ENCODE assay signal across 3 cellular contexts in the genomic region with DNA sequence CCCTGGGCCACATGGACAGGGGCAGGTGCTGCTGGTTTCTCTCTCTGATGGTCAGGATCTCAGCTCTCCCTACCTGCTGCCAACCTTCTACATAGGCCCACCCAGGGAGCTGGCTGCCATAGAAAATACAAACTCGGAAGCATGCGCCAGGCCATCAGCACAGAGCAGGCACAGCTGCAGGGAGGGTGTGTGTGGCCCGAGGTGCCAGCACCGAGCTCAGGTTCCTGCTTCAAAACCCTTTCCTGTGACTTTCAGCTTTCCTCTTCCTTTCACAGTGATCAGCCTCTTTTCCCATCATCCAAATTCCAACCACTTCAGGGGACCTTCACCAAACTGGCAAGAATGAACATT.
TF ChIP-seq lines count a peak whose summit lies in the region.

No MANE protein-coding gene starts in this region.

TF ChIP-seq in SK-N-SH treated with all-trans-retinoic acid at 6 μM for 48 hours, 23 proteins besides CTCF, POLR2A, EP300 and RAD21:
- TF ChIP-seq, protein P1, sequence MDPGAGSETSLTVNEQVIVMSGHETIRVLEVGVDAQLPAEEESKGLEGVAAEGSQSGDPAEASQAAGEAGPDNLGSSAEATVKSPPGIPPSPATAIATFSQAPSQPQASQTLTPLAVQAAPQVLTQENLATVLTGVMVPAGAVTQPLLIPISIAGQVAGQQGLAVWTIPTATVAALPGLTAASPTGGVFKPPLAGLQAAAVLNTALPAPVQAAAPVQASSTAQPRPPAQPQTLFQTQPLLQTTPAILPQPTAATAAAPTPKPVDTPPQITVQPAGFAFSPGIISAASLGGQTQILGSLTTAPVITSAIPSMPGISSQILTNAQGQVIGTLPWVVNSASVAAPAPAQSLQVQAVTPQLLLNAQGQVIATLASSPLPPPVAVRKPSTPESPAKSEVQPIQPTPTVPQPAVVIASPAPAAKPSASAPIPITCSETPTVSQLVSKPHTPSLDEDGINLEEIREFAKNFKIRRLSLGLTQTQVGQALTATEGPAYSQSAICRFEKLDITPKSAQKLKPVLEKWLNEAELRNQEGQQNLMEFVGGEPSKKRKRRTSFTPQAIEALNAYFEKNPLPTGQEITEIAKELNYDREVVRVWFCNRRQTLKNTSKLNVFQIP (CRISPR knock-in tag; IDR thresholded peaks at IDR 0.05; ENCODE audit: borderline replicate concordance, low read depth) = no peak
- TF ChIP-seq ZFP3 (CRISPR knock-in tag; IDR thresholded peaks at IDR 0.05) = peak; percentile 81

TF ChIP-seq in SK-N-SH, 30 proteins besides CTCF, POLR2A, EP300 and RAD21:
- TF ChIP-seq POLR2AphosphoS5 (IDR thresholded peaks at IDR 0.05; ENCODE audit: low read depth, low read length) (no peak), NRF1 (IDR thresholded peaks at IDR 0.05; ENCODE audit: low read depth, low read length) (no peak), TEAD4 (IDR thresholded peaks at IDR 0.05; ENCODE audit: borderline replicate concordance, insufficient read depth) (no peak), GATA2 (CRISPR knock-in tag; IDR thresholded peaks at IDR 0.05) (no peak), RFX5 (IDR thresholded peaks at IDR 0.05; ENCODE audit: low read length) (no peak), FOXM1 (IDR thresholded peaks at IDR 0.05; ENCODE audit: low read depth) (no peak), YY1 (IDR thresholded peaks at IDR 0.05; ENCODE audit: low read depth) (no peak), SMC3 (IDR thresholded peaks at IDR 0.05; ENCODE audit: low read depth, low read length) (no peak), FOSL2 (IDR thresholded peaks at IDR 0.05; ENCODE audit: borderline replicate concordance, low read depth) (no peak), TCF12 (IDR thresholded peaks at IDR 0.05) (no peak)
- TF ChIP-seq, protein P2, sequence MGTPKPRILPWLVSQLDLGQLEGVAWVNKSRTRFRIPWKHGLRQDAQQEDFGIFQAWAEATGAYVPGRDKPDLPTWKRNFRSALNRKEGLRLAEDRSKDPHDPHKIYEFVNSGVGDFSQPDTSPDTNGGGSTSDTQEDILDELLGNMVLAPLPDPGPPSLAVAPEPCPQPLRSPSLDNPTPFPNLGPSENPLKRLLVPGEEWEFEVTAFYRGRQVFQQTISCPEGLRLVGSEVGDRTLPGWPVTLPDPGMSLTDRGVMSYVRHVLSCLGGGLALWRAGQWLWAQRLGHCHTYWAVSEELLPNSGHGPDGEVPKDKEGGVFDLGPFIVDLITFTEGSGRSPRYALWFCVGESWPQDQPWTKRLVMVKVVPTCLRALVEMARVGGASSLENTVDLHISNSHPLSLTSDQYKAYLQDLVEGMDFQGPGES (IDR thresholded peaks at IDR 0.05; ENCODE audit: low read depth, low read length) = no peak
- TF ChIP-seq, protein P3, sequence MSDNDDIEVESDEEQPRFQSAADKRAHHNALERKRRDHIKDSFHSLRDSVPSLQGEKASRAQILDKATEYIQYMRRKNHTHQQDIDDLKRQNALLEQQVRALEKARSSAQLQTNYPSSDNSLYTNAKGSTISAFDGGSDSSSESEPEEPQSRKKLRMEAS (IDR thresholded peaks at IDR 0.05; ENCODE audit: low read depth) = no peak
- TF ChIP-seq, protein P4, sequence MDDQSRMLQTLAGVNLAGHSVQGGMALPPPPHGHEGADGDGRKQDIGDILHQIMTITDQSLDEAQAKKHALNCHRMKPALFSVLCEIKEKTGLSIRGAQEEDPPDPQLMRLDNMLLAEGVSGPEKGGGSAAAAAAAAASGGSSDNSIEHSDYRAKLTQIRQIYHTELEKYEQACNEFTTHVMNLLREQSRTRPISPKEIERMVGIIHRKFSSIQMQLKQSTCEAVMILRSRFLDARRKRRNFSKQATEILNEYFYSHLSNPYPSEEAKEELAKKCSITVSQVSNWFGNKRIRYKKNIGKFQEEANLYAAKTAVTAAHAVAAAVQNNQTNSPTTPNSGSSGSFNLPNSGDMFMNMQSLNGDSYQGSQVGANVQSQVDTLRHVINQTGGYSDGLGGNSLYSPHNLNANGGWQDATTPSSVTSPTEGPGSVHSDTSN (IDR thresholded peaks at IDR 0.05) = no peak

TF ChIP-seq in IMR-90, 13 proteins besides CTCF, POLR2A, EP300 and RAD21:
- TF ChIP-seq CEBPB (IDR thresholded peaks at IDR 0.05; ENCODE audit: low read depth, low read length) (no peak), BHLHE40 (IDR thresholded peaks at IDR 0.05; ENCODE audit: low read depth, low read length) (no peak), MAZ (IDR thresholded peaks at IDR 0.05; ENCODE audit: borderline replicate concordance, low read depth, low read length) (no peak), RFX5 (IDR thresholded peaks at IDR 0.05; ENCODE audit: low read depth, low read length) (no peak), MAFK (IDR thresholded peaks at IDR 0.05; ENCODE audit: low read depth, low read length) (no peak), FOS (IDR thresholded peaks at IDR 0.05; ENCODE audit: low read depth, low read length) (no peak), MXI1 (IDR thresholded peaks at IDR 0.05; ENCODE audit: borderline replicate concordance, low read depth, low read length) (no peak), CHD1 (IDR thresholded peaks at IDR 0.05; ENCODE audit: low read depth, low read length) (no peak), SMC3 (IDR thresholded peaks at IDR 0.05; ENCODE audit: low read depth, low read length) (no peak), RCOR1 (IDR thresholded peaks at IDR 0.05; ENCODE audit: insufficient replicate concordance, low read length) (no peak), NFE2L2 (IDR thresholded peaks at IDR 0.05; ENCODE audit: low read depth, low read length) (no peak)
- TF ChIP-seq, protein P5, sequence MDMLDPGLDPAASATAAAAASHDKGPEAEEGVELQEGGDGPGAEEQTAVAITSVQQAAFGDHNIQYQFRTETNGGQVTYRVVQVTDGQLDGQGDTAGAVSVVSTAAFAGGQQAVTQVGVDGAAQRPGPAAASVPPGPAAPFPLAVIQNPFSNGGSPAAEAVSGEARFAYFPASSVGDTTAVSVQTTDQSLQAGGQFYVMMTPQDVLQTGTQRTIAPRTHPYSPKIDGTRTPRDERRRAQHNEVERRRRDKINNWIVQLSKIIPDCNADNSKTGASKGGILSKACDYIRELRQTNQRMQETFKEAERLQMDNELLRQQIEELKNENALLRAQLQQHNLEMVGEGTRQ (IDR thresholded peaks at IDR 0.05; ENCODE audit: low read depth, low read length) = no peak
- TF ChIP-seq, protein P6, sequence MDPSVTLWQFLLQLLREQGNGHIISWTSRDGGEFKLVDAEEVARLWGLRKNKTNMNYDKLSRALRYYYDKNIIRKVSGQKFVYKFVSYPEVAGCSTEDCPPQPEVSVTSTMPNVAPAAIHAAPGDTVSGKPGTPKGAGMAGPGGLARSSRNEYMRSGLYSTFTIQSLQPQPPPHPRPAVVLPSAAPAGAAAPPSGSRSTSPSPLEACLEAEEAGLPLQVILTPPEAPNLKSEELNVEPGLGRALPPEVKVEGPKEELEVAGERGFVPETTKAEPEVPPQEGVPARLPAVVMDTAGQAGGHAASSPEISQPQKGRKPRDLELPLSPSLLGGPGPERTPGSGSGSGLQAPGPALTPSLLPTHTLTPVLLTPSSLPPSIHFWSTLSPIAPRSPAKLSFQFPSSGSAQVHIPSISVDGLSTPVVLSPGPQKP (IDR thresholded peaks at IDR 0.05; ENCODE audit: borderline replicate concordance, low read depth, low read length) = no peak
